Comparison of ENCODE assay signal across 9 cellular contexts in genomic region chr12:47223848-47224213, GRCh38.
DNase-seq lines count a peak whose midpoint lies in the region; ATAC-seq, FAIRE-seq and TF ChIP-seq lines count a peak whose summit lies in the region.
"Had no signal": no experiment of that assay in that cellular context is flagged by ENCODE, and none has a peak within 500 bp of the region (broad histone marks: within the 10 kb centered on the region; RNA-seq: fewer than 3 reads in every experiment).

No MANE protein-coding gene starts in this region.

- H2AFZ ChIP-seq in trophoblast cell (ENCODE audit: insufficient read depth, low read length, poor library complexity), result peak overlapping the region; percentile 59

- no peak overlapping the region for H3K9ac ChIP-seq in trophoblast cell (ENCODE audit: low read length)

- no peak overlapping the region for H4K12ac ChIP-seq in trophoblast cell (ENCODE audit: low read depth, low read length)

- DNase-seq in GM19239 (ENCODE audit: insufficient read length, low spot score), result no peak
- no peak for DNase-seq in RWPE2 (ENCODE audit: low spot score)
- DNase-seq in globus pallidus (ENCODE audit: low spot score), result peak; percentile 8
- DNase-seq in trophoblast cell, result no peak
- no peak for DNase-seq in G401 (ENCODE audit: low spot score)
- DNase-seq: NCI-H187 had no signal

- no peak overlapping the region for H3K23ac ChIP-seq in trophoblast cell (ENCODE audit: low read length)

- H2BK12ac ChIP-seq in trophoblast cell (ENCODE audit: low read length), result peak overlapping the region; percentile 69

- peak overlapping the region; percentile 91 for H2BK120ac ChIP-seq in trophoblast cell (ENCODE audit: insufficient read depth, low read length, poor library complexity)

- H3K79me2 ChIP-seq in trophoblast cell (ENCODE audit: control insufficient read depth, insufficient read depth, low read length, poor library complexity), result no peaks in the 10 kb centered on the region

- in situ Hi-C loops in G401 (cut with HindIII; ENCODE audit: low sequenced_read_pairs), result no loop called here

- H3K4me1 ChIP-seq in RWPE2 (ENCODE audit: insufficient read depth, poor library complexity, severe bottlenecking) (peaks cover 37% of the 10 kb centered on the region), trophoblast cell (ENCODE audit: control insufficient read depth in 1 of 2, insufficient read depth in 2 of 2, low read length in 2 of 2) (peaks cover 8 to 13% of the 10 kb centered on the region in 2 experiments)

- H2AK5ac ChIP-seq in trophoblast cell (ENCODE audit: low read length), result no peak overlapping the region

- TF ChIP-seq CTCF in RWPE2 (IDR thresholded peaks at IDR 0.05; ENCODE audit: poor library complexity, severe bottlenecking), result no peak

- H3K4me3 ChIP-seq in RWPE2 (ENCODE audit: severe bottlenecking), result no peak overlapping the region
- H3K4me3 ChIP-seq in trophoblast cell (ENCODE audit: low read depth, low read length), result no peak overlapping the region

- no peak overlapping the region for H3K4me2 ChIP-seq in trophoblast cell (ENCODE audit: low read length)

- H3K14ac ChIP-seq in trophoblast cell (ENCODE audit: low read length), result peak overlapping the region; percentile 92

- H3K18ac ChIP-seq in trophoblast cell (ENCODE audit: low read length), result peak overlapping the region; percentile 74

- H3K36me3 ChIP-seq in RWPE2 (ENCODE audit: low read depth), result no peaks in the 10 kb centered on the region
- H3K36me3 ChIP-seq in trophoblast cell (ENCODE audit: control insufficient read depth in 1 of 2, insufficient read depth in 2 of 2, low read length in 2 of 2), result no peaks in the 10 kb centered on the region

- peak overlapping the region; percentile 76 for H4K8ac ChIP-seq in trophoblast cell (ENCODE audit: low read depth, low read length)

- WGBS in trophoblast cell (ENCODE audit: extremely low coverage, insufficient coverage, insufficient read length), result no CpG with 5 or more reads among the region's 4 CpGs

- H3K27ac ChIP-seq in RWPE2 (ENCODE audit: poor library complexity, severe bottlenecking) (peak overlapping the region; percentile 82), trophoblast cell (ENCODE audit: low read depth, low read length) (peak overlapping the region; percentile 66)

- peaks cover 13% of the 10 kb centered on the region for H3K79me1 ChIP-seq in trophoblast cell (ENCODE audit: low read length)

- H3K27me3 ChIP-seq in RWPE2 (ENCODE audit: insufficient read depth, poor library complexity, severe bottlenecking), result no peaks in the 10 kb centered on the region
- H3K27me3 ChIP-seq in trophoblast cell (ENCODE audit: insufficient read depth, low read length), result no peaks in the 10 kb centered on the region

- H3K9me3 ChIP-seq in RWPE2 (ENCODE audit: severe bottlenecking) (no peaks in the 10 kb centered on the region), trophoblast cell (ENCODE audit: insufficient read depth, low read depth, low read length) (no peaks in the 10 kb centered on the region)

- peak overlapping the region; percentile 89 for H4K91ac ChIP-seq in trophoblast cell (ENCODE audit: low read depth, low read length)

- peak overlapping the region; percentile 82 for H3K4ac ChIP-seq in trophoblast cell (ENCODE audit: low read depth, low read length)

- peak; percentile 81 for FAIRE-seq in GM19239 (lab: Jason Lieb, UNC)

- peak overlapping the region; percentile 95 for H2BK5ac ChIP-seq in trophoblast cell (ENCODE audit: low read depth, low read length, poor library complexity)

- ATAC-seq in RWPE2 (ENCODE audit: low read depth), result no peak
- no peak for ATAC-seq in GM21576 (IDR thresholded peaks at IDR 0.05; ENCODE audit: unreplicated experiment)
- ATAC-seq in HG03159 (IDR thresholded peaks at IDR 0.05; ENCODE audit: unreplicated experiment), result no peak
- no peak for ATAC-seq in HG03457 (IDR thresholded peaks at IDR 0.05; ENCODE audit: unreplicated experiment)
